ENCODE assay signal across 37 cellular contexts in genomic region chr6:84271086-84271716, GRCh38.
"Had no signal": no experiment of that assay in that cellular context is flagged by ENCODE, and none has a peak within 500 bp of the region (broad histone marks: within the 10 kb centered on the region; RNA-seq: fewer than 3 reads in every experiment).

No MANE protein-coding gene starts in this region.

- H3K4me1 ChIP-seq: adrenal gland, breast epithelium had no signal

- H3K27me3 ChIP-seq: adrenal gland, body of pancreas, brain microvascular endothelial cell, breast epithelium had no signal

- H3K9me3 ChIP-seq: adrenal gland, body of pancreas, breast epithelium had no signal

- H3K27me3 Mint-ChIP-seq: activated CD4-positive, alpha-beta T cell treated with anti-CD3 and anti-CD28 coated beads, Interleukin-2, amount 10 ng/mL, durations not matched to agents 24 days and 14 days; activated naive CD8-positive, alpha-beta T cell treated with anti-CD3 and anti-CD28 coated beads for 36 hours had no signal

- H3K27ac Mint-ChIP-seq: activated B cell treated with CpG ODN at 0.5 μM for 24 hours; activated CD4-positive, alpha-beta memory T cell treated with anti-CD3 and anti-CD28 coated beads for 36 hours; activated CD4-positive, alpha-beta T cell treated with anti-CD3 and anti-CD28 coated beads, Interleukin-2, amount 10 ng/mL, durations not matched to agents 24 days and 14 days; activated CD8-positive, alpha-beta T cell treated with anti-CD3 and anti-CD28 coated beads for 36 hours; activated naive CD4-positive, alpha-beta T cell treated with anti-CD3 and anti-CD28 coated beads for 36 hours; activated naive CD4-positive, alpha-beta T cell treated with anti-CD3 and anti-CD28 coated beads, Interleukin-2, amount 50 U/mL, for 72 hours; activated naive CD8-positive, alpha-beta T cell treated with anti-CD3 and anti-CD28 coated beads for 36 hours; activated T-cell treated with anti-CD3 and anti-CD28 coated beads, Interleukin-2, amount 50 U/mL, for 72 hours; activated T-helper 1 cell treated with anti-CD3 and anti-CD28 coated beads, Interleukin-12 subunit alpha, Interleukin-12 subunit beta, Interleukin-2, Interleukin-4 antibody, amounts not matched to agents 30 ng/mL and 10 ng/mL and 1 ng/mL, durations not matched to agents 14 hours and 24 hours and 36 hours; activated T-helper 17 cell treated with anti-CD3 and anti-CD28 coated beads, Interleukin-2, amount 50 U/mL, for 72 hours; T-helper 1 cell treated with Interleukin-12 subunit alpha and Interleukin-12 subunit beta and Interleukin-4 antibody, amounts not matched to agents 30 μg/mL and 1 μg/mL, for 36 hours; T-helper 2 cell treated with Interferon-gamma antibody and Interleukin-4, amounts not matched to agents 5 μg/mL and 100 μg/mL, for 36 hours had no signal

- ATAC-seq: activated CD8-positive, alpha-beta T cell treated with anti-CD3 and anti-CD28 coated beads for 36 hours; activated naive CD4-positive, alpha-beta T cell treated with anti-CD3 and anti-CD28 coated beads, Interleukin-2, amount 50 U/mL, for 72 hours; activated T-cell treated with anti-CD3 and anti-CD28 coated beads, Interleukin-2, amount 50 U/mL, for 4 hours; activated T-cell treated with anti-CD3 and anti-CD28 coated beads, Interleukin-2, amount 50 U/mL, for 72 hours; activated T-helper 17 cell treated with anti-CD3 and anti-CD28 coated beads, Interleukin-2, amount 50 U/mL, for 72 hours; body of pancreas had no signal

- H3K9me3 Mint-ChIP-seq: activated B cell treated with CpG ODN at 0.5 μM for 24 hours; activated CD4-positive, alpha-beta memory T cell treated with anti-CD3 and anti-CD28 coated beads for 36 hours; activated CD4-positive, alpha-beta T cell treated with anti-CD3 and anti-CD28 coated beads, Interleukin-2, amount 10 ng/mL, durations not matched to agents 24 days and 14 days; activated CD8-positive, alpha-beta T cell treated with anti-CD3 and anti-CD28 coated beads for 36 hours; activated naive CD4-positive, alpha-beta T cell treated with anti-CD3 and anti-CD28 coated beads for 36 hours; activated naive CD4-positive, alpha-beta T cell treated with anti-CD3 and anti-CD28 coated beads, Interleukin-2, amount 50 U/mL, for 72 hours; activated naive CD8-positive, alpha-beta T cell treated with anti-CD3 and anti-CD28 coated beads for 36 hours; activated T-cell treated with anti-CD3 and anti-CD28 coated beads, Interleukin-2, amount 50 U/mL, for 4 hours; activated T-cell treated with anti-CD3 and anti-CD28 coated beads, Interleukin-2, amount 50 U/mL, for 72 hours; activated T-helper 1 cell treated with anti-CD3 and anti-CD28 coated beads, Interleukin-12 subunit alpha, Interleukin-12 subunit beta, Interleukin-2, Interleukin-4 antibody, amounts not matched to agents 30 ng/mL and 10 ng/mL and 1 ng/mL, durations not matched to agents 14 hours and 24 hours and 36 hours; activated T-helper 17 cell treated with anti-CD3 and anti-CD28 coated beads, Interleukin-2, amount 50 U/mL, for 72 hours; T-helper 1 cell treated with Interleukin-12 subunit alpha and Interleukin-12 subunit beta and Interleukin-4 antibody, amounts not matched to agents 30 μg/mL and 1 μg/mL, for 36 hours; T-helper 2 cell treated with Interferon-gamma antibody and Interleukin-4, amounts not matched to agents 5 μg/mL and 100 μg/mL, for 36 hours had no signal

- H3K4me3 ChIP-seq: adrenal gland, body of pancreas, breast epithelium had no signal

- DNase-seq: activated B cell treated with CpG ODN at 0.5 μM for 24 hours; activated CD4-positive, alpha-beta memory T cell treated with anti-CD3 and anti-CD28 coated beads for 36 hours; activated CD4-positive, alpha-beta T cell treated with anti-CD3 and anti-CD28 coated beads for 4 hours; activated CD4-positive, alpha-beta T cell treated with anti-CD3 and anti-CD28 coated beads, Interleukin-2, amount 10 ng/mL, durations not matched to agents 24 days and 14 days; activated CD4-positive, alpha-beta T cell treated with anti-CD3 and anti-CD28 coated beads, Interleukin-2, amount 50 U/mL, for 1 hour; activated CD4-positive, alpha-beta T cell treated with anti-CD3 and anti-CD28 coated beads, Interleukin-2, amount 50 U/mL, for 4 hours; activated CD4-positive, CD25-positive, alpha-beta regulatory T cell treated with anti-CD3 and anti-CD28 coated beads, Interleukin-2, amount 50 U/mL, for 72 hours; activated CD8-positive, alpha-beta memory T cell treated with anti-CD3 and anti-CD28 coated beads, Interleukin-2, amount 50 U/mL, for 4 hours; activated CD8-positive, alpha-beta T cell treated with anti-CD3 and anti-CD28 coated beads for 36 hours; activated effector memory CD4-positive, alpha-beta T cell treated with anti-CD3 and anti-CD28 coated beads, Interleukin-2, amount 50 U/mL, for 16 hours; activated gamma-delta T cell treated with Interleukin-2 at 50 U/mL for 16 hours; activated naive CD4-positive, alpha-beta T cell; activated naive CD4-positive, alpha-beta T cell treated with anti-CD3 and anti-CD28 coated beads for 36 hours; activated naive CD4-positive, alpha-beta T cell treated with anti-CD3 and anti-CD28 coated beads, Interleukin-2, amount 50 U/mL, for 16 hours; activated naive CD8-positive, alpha-beta T cell treated with anti-CD3 and anti-CD28 coated beads for 36 hours; activated T-cell treated with anti-CD3 and anti-CD28 coated beads for 4 hours; activated T-cell treated with anti-CD3 and anti-CD28 coated beads, Interleukin-2, amount 50 U/mL, for 1 hour; activated T-cell treated with anti-CD3 and anti-CD28 coated beads, Interleukin-2, amount 50 U/mL, for 4 hours; activated T-cell treated with anti-CD3 and anti-CD28 coated beads, Interleukin-2, amount 50 U/mL, for 72 hours; adrenal gland; amniotic stem cell; aorta; body of pancreas; brain microvascular endothelial cell; central memory CD4-positive, alpha-beta T cell; T-helper 1 cell; T-helper 2 cell; T-helper 9 cell had no signal

- H3K36me3 ChIP-seq: adrenal gland, brain microvascular endothelial cell, breast epithelium had no signal

- H3K36me3 Mint-ChIP-seq: activated CD4-positive, alpha-beta memory T cell treated with anti-CD3 and anti-CD28 coated beads for 36 hours; activated naive CD4-positive, alpha-beta T cell treated with anti-CD3 and anti-CD28 coated beads, Interleukin-2, amount 50 U/mL, for 72 hours; activated naive CD8-positive, alpha-beta T cell treated with anti-CD3 and anti-CD28 coated beads for 36 hours had no signal

- H3K4me1 Mint-ChIP-seq: activated B cell treated with CpG ODN at 0.5 μM for 24 hours; activated CD4-positive, alpha-beta T cell treated with anti-CD3 and anti-CD28 coated beads, Interleukin-2, amount 10 ng/mL, durations not matched to agents 24 days and 14 days; activated naive CD8-positive, alpha-beta T cell treated with anti-CD3 and anti-CD28 coated beads for 36 hours; activated T-helper 17 cell treated with anti-CD3 and anti-CD28 coated beads, Interleukin-2, amount 50 U/mL, for 72 hours had no signal

- H3K27ac ChIP-seq: adrenal gland, body of pancreas, brain microvascular endothelial cell, breast epithelium, VCaP had no signal

- FAIRE-seq: astrocyte, TTC549 had no signal

- H3K4me3 Mint-ChIP-seq: activated B cell treated with CpG ODN at 0.5 μM for 24 hours; activated CD4-positive, alpha-beta memory T cell treated with anti-CD3 and anti-CD28 coated beads for 36 hours; activated CD4-positive, alpha-beta T cell treated with anti-CD3 and anti-CD28 coated beads, Interleukin-2, amount 10 ng/mL, durations not matched to agents 24 days and 14 days; activated CD8-positive, alpha-beta T cell treated with anti-CD3 and anti-CD28 coated beads for 36 hours; activated naive CD4-positive, alpha-beta T cell treated with anti-CD3 and anti-CD28 coated beads for 36 hours; activated naive CD8-positive, alpha-beta T cell treated with anti-CD3 and anti-CD28 coated beads for 36 hours; activated T-cell treated with anti-CD3 and anti-CD28 coated beads, Interleukin-2, amount 50 U/mL, for 4 hours; activated T-cell treated with anti-CD3 and anti-CD28 coated beads, Interleukin-2, amount 50 U/mL, for 72 hours; activated T-helper 1 cell treated with anti-CD3 and anti-CD28 coated beads, Interleukin-12 subunit alpha, Interleukin-12 subunit beta, Interleukin-2, Interleukin-4 antibody, amounts not matched to agents 30 ng/mL and 10 ng/mL and 1 ng/mL, durations not matched to agents 14 hours and 24 hours and 36 hours; activated T-helper 17 cell treated with anti-CD3 and anti-CD28 coated beads, Interleukin-2, amount 50 U/mL, for 72 hours; T-helper 1 cell treated with Interleukin-12 subunit alpha and Interleukin-12 subunit beta and Interleukin-4 antibody, amounts not matched to agents 30 μg/mL and 1 μg/mL, for 36 hours; T-helper 2 cell treated with Interferon-gamma antibody and Interleukin-4, amounts not matched to agents 5 μg/mL and 100 μg/mL, for 36 hours had no signal
